Comparison of ENCODE assay signal across 27 cellular contexts in genomic region chr4:144799486-144799885, GRCh38.
"Had no signal": no experiment of that assay in that cellular context is flagged by ENCODE, and none has a peak within 500 bp of the region (broad histone marks: within the 10 kb centered on the region; RNA-seq: fewer than 3 reads in every experiment).

No MANE protein-coding gene starts in this region.

- H3K36me3 ChIP-seq: left lung, right atrium auricular region, right lobe of liver, spleen, tibial nerve, upper lobe of left lung, vagina had no signal

- DNase-seq: head of caudate nucleus; hippocampal formation; left colon; left lung; mesendoderm; midbrain; mucosa of descending colon; naive thymus-derived CD8-positive, alpha-beta T cell; nucleus accumbens; right lobe of liver; spleen; stimulated activated CD4-positive, alpha-beta T cell treated with anti-CD3 and anti-CD28 coated beads, Interleukin-1b, Interleukin-23, amount 100 ng/mL, for 48 hours; stimulated activated CD4-positive, alpha-beta T cell treated with anti-CD3 and anti-CD28 coated beads, Interleukin-2, amount 100 ng/mL, for 48 hours; stimulated activated CD4-positive, alpha-beta T cell treated with anti-CD3 and anti-CD28 coated beads, Interleukin-4, amount 100 ng/mL, for 4 hours; stimulated activated CD8-positive, alpha-beta memory T cell treated with anti-CD3 and anti-CD28 coated beads, Interleukin-4, amount 100 ng/mL, for 48 hours; stimulated activated naive CD4-positive, alpha-beta T cell treated with Interleukin-2 at 50 U/mL for 16 hours; stimulated activated naive CD8-positive, alpha-beta T cell treated with anti-CD3 and anti-CD28 coated beads, Interleukin-15, amount 100 ng/mL, for 72 hours; substantia nigra; upper lobe of left lung had no signal

- H2AFZ ChIP-seq: parathyroid adenoma had no signal

- H3K9me3 ChIP-seq: mucosa of descending colon, upper lobe of left lung, vagina had no signal

- FAIRE-seq: keratinocyte had no signal

- H3K4me1 ChIP-seq: left lung, parathyroid adenoma, right atrium auricular region, right lobe of liver, spleen, tibial nerve, upper lobe of left lung, vagina had no signal

- H3K79me2 ChIP-seq: parathyroid adenoma had no signal

- H3K9ac ChIP-seq: parathyroid adenoma had no signal

- H3K4me3 ChIP-seq: left lung, lung, mucosa of descending colon, right atrium auricular region, right lobe of liver, skin epidermis, spleen, tibial nerve, upper lobe of left lung, vagina had no signal

- ATAC-seq: left colon; left lung; mucosa of descending colon; naive thymus-derived CD8-positive, alpha-beta T cell; right lobe of liver; stimulated activated memory B cell treated with anti-CD40 and anti-IgM and Interleukin-4, amounts not matched to agents 10 μg/mL and 1 μg/mL and 100 μg/mL, for 72 hours; stimulated activated naive CD8-positive, alpha-beta T cell treated with anti-CD3 and anti-CD28 coated beads, Interleukin-15, amount 100 ng/mL, for 72 hours had no signal

- H3K27ac ChIP-seq: left lung, parathyroid adenoma, right atrium auricular region, right lobe of liver, skin epidermis, spleen, tibial nerve, upper lobe of left lung, vagina had no signal

- H3K27me3 ChIP-seq: left lung, right atrium auricular region, right lobe of liver, spleen, tibial nerve, upper lobe of left lung, vagina had no signal
